ENCODE assay signal across 8 cellular contexts in genomic region chr3:108036984-108037741, GRCh38. TPM values are rescaled to one million over a fixed set of nuclear protein-coding genes. Genes with fewer than 3 reads are reported as not detected.
A peak's percentile ranks its signal among the peaks of the same experiment; 100 is the strongest.
DNase-seq lines count a peak whose midpoint lies in the region; ATAC-seq and TF ChIP-seq lines count a peak whose summit lies in the region.

No MANE protein-coding gene starts in this region.

- peaks cover 15% of the 10 kb centered on the region for H3K4me1 Mint-ChIP-seq in activated T-cell treated with anti-CD3 and anti-CD28 coated beads, Interleukin-2, amount 50 U/mL, for 72 hours (ENCODE audit: low read depth)
- H3K4me1 Mint-ChIP-seq in activated T-cell treated with anti-CD3 and anti-CD28 coated beads, Interleukin-2, amount 50 U/mL, for 4 hours (ENCODE audit: low read depth): peaks cover 15% of the 10 kb centered on the region
- H3K4me1 Mint-ChIP-seq in chondrocyte (ENCODE audit: low read depth): no peaks in the 10 kb centered on the region

- no peaks in the 10 kb centered on the region for H3K36me3 ChIP-seq in breast epithelium

- no peak overlapping the region for H3K4me3 Mint-ChIP-seq in activated T-cell treated with anti-CD3 and anti-CD28 coated beads, Interleukin-2, amount 50 U/mL, for 72 hours
- H3K4me3 Mint-ChIP-seq in activated T-cell treated with anti-CD3 and anti-CD28 coated beads, Interleukin-2, amount 50 U/mL, for 4 hours: no peak overlapping the region
- no peak overlapping the region for H3K4me3 Mint-ChIP-seq in chondrocyte (ENCODE audit: unreplicated experiment)

- H3K36me3 Mint-ChIP-seq in activated T-cell treated with anti-CD3 and anti-CD28 coated beads, Interleukin-2, amount 50 U/mL, for 72 hours (ENCODE audit: insufficient read depth in 2 of 2): peaks cover 0 to 2% of the 10 kb centered on the region in 2 donors
- H3K36me3 Mint-ChIP-seq in activated T-cell treated with anti-CD3 and anti-CD28 coated beads, Interleukin-2, amount 50 U/mL, for 4 hours (ENCODE audit: insufficient read depth): peaks cover 28% of the 10 kb centered on the region
- peaks cover 4% of the 10 kb centered on the region for H3K36me3 Mint-ChIP-seq in chondrocyte (ENCODE audit: low read depth)

- no peak for ATAC-seq in activated T-cell treated with anti-CD3 and anti-CD28 coated beads, Interleukin-2, amount 50 U/mL, for 72 hours (replicated peaks in 1 of 2)
- no peak for ATAC-seq in activated T-cell treated with anti-CD3 and anti-CD28 coated beads, Interleukin-2, amount 50 U/mL, for 4 hours
- peak; percentile 65 for ATAC-seq in HG02938 (IDR thresholded peaks at IDR 0.05; ENCODE audit: unreplicated experiment)

- peak overlapping the region in 1 of 2 donors; percentile 16 for H3K27ac ChIP-seq in breast epithelium

- H3K4me1 ChIP-seq in breast epithelium: no peaks in the 10 kb centered on the region

- DNase-seq in activated T-cell treated with anti-CD3 and anti-CD28 coated beads, Interleukin-2, amount 50 U/mL, for 72 hours: no peak
- no peak for DNase-seq in activated T-cell treated with anti-CD3 and anti-CD28 coated beads, Interleukin-2, amount 50 U/mL, for 4 hours
- peak; percentile 20 to 50 for DNase-seq in cardiac fibroblast (ENCODE audit: low read depth in 2 of 2)
- DNase-seq in superior temporal gyrus (ENCODE audit: extremely low spot score): peak; percentile 60
- DNase-seq in D341Med (ENCODE audit: low spot score): no peak
- DNase-seq in breast epithelium (ENCODE audit: low spot score in 2 of 2): no peak
- no peak for DNase-seq in chondrocyte (ENCODE audit: low spot score)

- no peaks in the 10 kb centered on the region for H3K27me3 Mint-ChIP-seq in activated T-cell treated with anti-CD3 and anti-CD28 coated beads, Interleukin-2, amount 50 U/mL, for 72 hours (ENCODE audit: low read depth)
- H3K27me3 Mint-ChIP-seq in activated T-cell treated with anti-CD3 and anti-CD28 coated beads, Interleukin-2, amount 50 U/mL, for 4 hours (ENCODE audit: low read depth): no peaks in the 10 kb centered on the region
- no peaks in the 10 kb centered on the region for H3K27me3 Mint-ChIP-seq in chondrocyte (ENCODE audit: low read depth)

- H3K9me3 Mint-ChIP-seq in activated T-cell treated with anti-CD3 and anti-CD28 coated beads, Interleukin-2, amount 50 U/mL, for 72 hours: no peaks in the 10 kb centered on the region
- no peaks in the 10 kb centered on the region for H3K9me3 Mint-ChIP-seq in activated T-cell treated with anti-CD3 and anti-CD28 coated beads, Interleukin-2, amount 50 U/mL, for 4 hours
- H3K9me3 Mint-ChIP-seq in chondrocyte (ENCODE audit: low read depth): no peaks in the 10 kb centered on the region

- H3K27me3 ChIP-seq in breast epithelium: no peaks in the 10 kb centered on the region

- peak overlapping the region; percentile 75 for H3K27ac Mint-ChIP-seq in activated T-cell treated with anti-CD3 and anti-CD28 coated beads, Interleukin-2, amount 50 U/mL, for 72 hours
- H3K27ac Mint-ChIP-seq in chondrocyte (ENCODE audit: unreplicated experiment): no peak overlapping the region

- no peaks in the 10 kb centered on the region for H3K9me3 ChIP-seq in breast epithelium

- TF ChIP-seq CTCF in cardiac fibroblast (IDR thresholded peaks at IDR 0.05; ENCODE audit: low read depth, low read length) (no peak), breast epithelium (IDR thresholded peaks at IDR 0.05) (no peak), chondrocyte (IDR thresholded peaks at IDR 0.05) (no peak)

- intact Hi-C loops in breast epithelium (cut with DNase I; ENCODE audit: low total_unique reads): no loop called here

- H3K4me3 ChIP-seq in cardiac fibroblast (replicated peaks in 1 of 2; ENCODE audit: low read depth in 2 of 2, low read length in 2 of 2) (no peak overlapping the region), breast epithelium (no peak overlapping the region)

- no peak for TF ChIP-seq POLR2A in breast epithelium (IDR thresholded peaks at IDR 0.05)

RNA-seq across cellular contexts. Expression of gene CD47, which starts 53.7 kb away (rescaled TPM):
- total RNA-seq in activated T-cell treated with anti-CD3 and anti-CD28 coated beads, Interleukin-2, amount 50 U/mL, for 72 hours: 100 to 1,000 TPM; 139 to 153 TPM
- 100 to 1,000 TPM; 112 to 126 (median 115) TPM for total RNA-seq in activated T-cell treated with anti-CD3 and anti-CD28 coated beads, Interleukin-2, amount 50 U/mL, for 4 hours
- total RNA-seq in breast epithelium (100 to 1,000 TPM in 1 of 3 donors, 10 to 100 TPM in 2; 52.8 to 126 (median 85.5) TPM), chondrocyte (43.1 to 56.7 TPM (median 49.1 TPM) in 3 replicates)

Comparison
In these comparisons a context has a peak if more than half of its experiments do, and no peak if none do; other contexts are left out.
1. DNase-seq: peak in cardiac fibroblast (2 of 2) and superior temporal gyrus (single experiment); none in activated T-cell treated with anti-CD3 and anti-CD28 coated beads, Interleukin-2, amount 50 U/mL, for 72 hours (0 of 2), activated T-cell treated with anti-CD3 and anti-CD28 coated beads, Interleukin-2, amount 50 U/mL, for 4 hours (single experiment), D341Med (single experiment), breast epithelium (0 of 2) and chondrocyte (single experiment).